18 cellular contexts compared by ENCODE assay signal in genomic region chr14:100054553-100055075, GRCh38.
"Had no signal": no experiment of that assay in that cellular context is flagged by ENCODE, and none has a peak within 500 bp of the region (broad histone marks: within the 10 kb centered on the region; RNA-seq: fewer than 3 reads in every experiment).

No MANE protein-coding gene starts in this region.

- DNase-seq: activated CD4-positive, alpha-beta T cell treated with anti-CD3 and anti-CD28 coated beads, Interleukin-2, amount 10 ng/mL, durations not matched to agents 7 days and 5 days; activated CD8-positive, alpha-beta memory T cell treated with anti-CD3 and anti-CD28 coated beads, Interleukin-2, amount 50 U/mL, for 48 hours; activated gamma-delta T cell; activated T-cell treated with anti-CD3 and anti-CD28 coated beads, Interleukin-2, amount 50 U/mL, for 48 hours; amniotic stem cell; cerebellar nuclear complex; head of caudate nucleus; hypothalamus; left cardiac atrium; ovary; stimulated activated CD4-positive, alpha-beta T cell treated with anti-CD3 and anti-CD28 coated beads, Interleukin-2, amount 100 ng/mL, for 48 hours; stimulated activated CD8-positive, alpha-beta memory T cell treated with anti-CD3 and anti-CD28 coated beads, Interleukin-4, amount 100 ng/mL, for 48 hours; stimulated activated naive CD4-positive, alpha-beta T cell treated with Interleukin-2 at 50 U/mL for 16 hours; T-helper 17 cell; tibial artery had no signal

- H3K9me3 Mint-ChIP-seq: activated CD4-positive, alpha-beta T cell treated with anti-CD3 and anti-CD28 coated beads, Interleukin-2, amount 10 ng/mL, durations not matched to agents 7 days and 5 days; activated naive CD4-positive, alpha-beta T cell treated with anti-CD3 and anti-CD28 coated beads, Interleukin-2, amount 50 U/mL, for 24 hours; natural killer cell treated with Interleukin-12 subunit alpha and Interleukin-12 subunit beta and Interleukin-15 and Interleukin-18, amount 100 ng/mL, for 72 hours had no signal

- ATAC-seq: gastroesophageal sphincter; left cardiac atrium; natural killer cell treated with Interleukin-12 subunit alpha and Interleukin-12 subunit beta and Interleukin-15 and Interleukin-18, amount 100 ng/mL, for 72 hours; T-helper 17 cell had no signal

- H3K4me3 Mint-ChIP-seq: activated CD4-positive, alpha-beta T cell treated with anti-CD3 and anti-CD28 coated beads, Interleukin-2, amount 10 ng/mL, durations not matched to agents 7 days and 5 days; activated naive CD4-positive, alpha-beta T cell treated with anti-CD3 and anti-CD28 coated beads, Interleukin-2, amount 50 U/mL, for 24 hours; natural killer cell treated with Interleukin-12 subunit alpha and Interleukin-12 subunit beta and Interleukin-15 and Interleukin-18, amount 100 ng/mL, for 72 hours; T-helper 17 cell had no signal

- H3K27ac Mint-ChIP-seq: activated CD4-positive, alpha-beta T cell treated with anti-CD3 and anti-CD28 coated beads, Interleukin-2, amount 10 ng/mL, durations not matched to agents 7 days and 5 days; activated naive CD4-positive, alpha-beta T cell treated with anti-CD3 and anti-CD28 coated beads, Interleukin-2, amount 50 U/mL, for 24 hours; T-helper 17 cell had no signal

- H3K36me3 Mint-ChIP-seq: activated naive CD4-positive, alpha-beta T cell treated with anti-CD3 and anti-CD28 coated beads, Interleukin-2, amount 50 U/mL, for 24 hours; natural killer cell treated with Interleukin-12 subunit alpha and Interleukin-12 subunit beta and Interleukin-15 and Interleukin-18, amount 100 ng/mL, for 72 hours had no signal

- H3K27me3 Mint-ChIP-seq: activated CD4-positive, alpha-beta T cell treated with anti-CD3 and anti-CD28 coated beads, Interleukin-2, amount 10 ng/mL, durations not matched to agents 7 days and 5 days; activated naive CD4-positive, alpha-beta T cell treated with anti-CD3 and anti-CD28 coated beads, Interleukin-2, amount 50 U/mL, for 24 hours; natural killer cell treated with Interleukin-12 subunit alpha and Interleukin-12 subunit beta and Interleukin-15 and Interleukin-18, amount 100 ng/mL, for 72 hours; T-helper 17 cell had no signal
